Comparison of ENCODE assay signal across 24 cellular contexts in the genomic region with DNA sequence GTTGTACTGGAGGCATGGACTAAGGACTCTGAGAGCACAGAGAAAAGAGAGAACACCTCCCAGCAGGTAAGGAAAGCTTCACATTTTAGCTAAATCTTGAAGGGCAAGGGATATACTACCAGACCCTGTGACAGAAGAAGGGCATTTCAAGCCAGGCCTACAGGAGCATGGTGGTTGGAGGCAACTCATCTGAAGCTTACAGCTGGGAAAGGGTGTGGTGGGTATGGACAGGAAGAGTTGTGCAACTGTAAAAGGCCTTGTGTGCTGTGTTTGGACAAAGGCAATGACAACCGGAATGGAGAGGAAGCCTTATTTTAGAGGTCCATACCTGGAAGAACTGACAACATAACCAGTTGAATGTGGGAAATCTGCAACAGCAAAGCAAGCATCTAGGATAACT. TPM values are rescaled to one million over a fixed set of nuclear protein-coding genes. Genes with fewer than 3 reads are reported as not detected.
DNase-seq lines count a peak whose midpoint lies in the region; ATAC-seq and TF ChIP-seq lines count a peak whose summit lies in the region.
"Had no signal": no experiment of that assay in that cellular context is flagged by ENCODE, and none has a peak within 500 bp of the region (broad histone marks: within the 10 kb centered on the region; RNA-seq: fewer than 3 reads in every experiment).

No MANE protein-coding gene starts in this region.

- ATAC-seq in omental fat pad (ENCODE audit: low FRiP score): no peak
- no peak for ATAC-seq in naive thymus-derived CD8-positive, alpha-beta T cell
- ATAC-seq: activated CD8-positive, alpha-beta T cell treated with anti-CD3 and anti-CD28 coated beads, Interleukin-2, amount 10 ng/mL, durations not matched to agents 7 days and 5 days; effector memory CD8-positive, alpha-beta T cell; SK-N-SH treated with all-trans-retinoic acid at 6 μM for 48 hours; stimulated activated naive B cell treated with anti-CD40 and anti-IgM and Interleukin-4, amounts not matched to agents 10 μg/mL and 1 μg/mL and 100 μg/mL, for 72 hours had no signal

- peak overlapping the region; percentile 15 to 50 for H3K27ac ChIP-seq in liver (ENCODE audit: low read depth in 1 of 2, low read length in 2 of 2)
- H3K27ac ChIP-seq: hepatocyte, parathyroid adenoma had no signal

- H3K4me1 Mint-ChIP-seq in activated T-helper 2 cell treated with anti-CD3 and anti-CD28 coated beads, Interferon-gamma antibody, Interleukin-2, Interleukin-4, amounts not matched to agents 10 μg/mL and 5 μg/mL and 100 μg/mL, durations not matched to agents 14 hours and 24 hours and 36 hours (ENCODE audit: low read depth): no peaks in the 10 kb centered on the region
- H3K4me1 Mint-ChIP-seq in activated T-helper 1 cell treated with anti-CD3 and anti-CD28 coated beads, Interleukin-12 subunit alpha, Interleukin-12 subunit beta, Interleukin-2, Interleukin-4 antibody, amounts not matched to agents 30 ng/mL and 10 ng/mL and 1 ng/mL, durations not matched to agents 14 hours and 24 hours and 36 hours (ENCODE audit: low read depth): no peaks in the 10 kb centered on the region
- H3K4me1 Mint-ChIP-seq in naive thymus-derived CD8-positive, alpha-beta T cell: no peaks in the 10 kb centered on the region

- no peaks in the 10 kb centered on the region for H3K4me1 ChIP-seq in liver (ENCODE audit: control insufficient read depth in 4 of 4, insufficient read depth in 4 of 4, low read length in 3 of 4)
- H3K4me1 ChIP-seq: parathyroid adenoma had no signal

- no peak overlapping the region for H3K4me3 Mint-ChIP-seq in activated T-helper 2 cell treated with anti-CD3 and anti-CD28 coated beads, Interferon-gamma antibody, Interleukin-2, Interleukin-4, amounts not matched to agents 10 μg/mL and 5 μg/mL and 100 μg/mL, durations not matched to agents 14 hours and 24 hours and 36 hours (ENCODE audit: low read depth)
- no peak overlapping the region for H3K4me3 Mint-ChIP-seq in activated T-helper 1 cell treated with anti-CD3 and anti-CD28 coated beads, Interleukin-12 subunit alpha, Interleukin-12 subunit beta, Interleukin-2, Interleukin-4 antibody, amounts not matched to agents 30 ng/mL and 10 ng/mL and 1 ng/mL, durations not matched to agents 14 hours and 24 hours and 36 hours
- H3K4me3 Mint-ChIP-seq in naive thymus-derived CD8-positive, alpha-beta T cell: no peak overlapping the region
- H3K4me3 Mint-ChIP-seq: activated CD8-positive, alpha-beta T cell treated with anti-CD3 and anti-CD28 coated beads, Interleukin-2, amount 10 ng/mL, durations not matched to agents 7 days and 5 days; effector memory CD8-positive, alpha-beta T cell; nephron; stimulated activated naive B cell treated with anti-CD40 and anti-IgM and Interleukin-4, amounts not matched to agents 10 μg/mL and 1 μg/mL and 100 μg/mL, for 72 hours had no signal

- H3K9me3 Mint-ChIP-seq in activated T-helper 2 cell treated with anti-CD3 and anti-CD28 coated beads, Interferon-gamma antibody, Interleukin-2, Interleukin-4, amounts not matched to agents 10 μg/mL and 5 μg/mL and 100 μg/mL, durations not matched to agents 14 hours and 24 hours and 36 hours: no peaks in the 10 kb centered on the region
- H3K9me3 Mint-ChIP-seq in activated T-helper 1 cell treated with anti-CD3 and anti-CD28 coated beads, Interleukin-12 subunit alpha, Interleukin-12 subunit beta, Interleukin-2, Interleukin-4 antibody, amounts not matched to agents 30 ng/mL and 10 ng/mL and 1 ng/mL, durations not matched to agents 14 hours and 24 hours and 36 hours: no peaks in the 10 kb centered on the region
- H3K9me3 Mint-ChIP-seq in naive thymus-derived CD8-positive, alpha-beta T cell: no peaks in the 10 kb centered on the region
- H3K9me3 Mint-ChIP-seq: effector memory CD8-positive, alpha-beta T cell; nephron; stimulated activated naive B cell treated with anti-CD40 and anti-IgM and Interleukin-4, amounts not matched to agents 10 μg/mL and 1 μg/mL and 100 μg/mL, for 72 hours had no signal

- TF ChIP-seq CTCF in AG10803 (conservative IDR thresholded peaks at IDR 0.05; ENCODE audit: low read length) (no peak), NB4 (IDR thresholded peaks at IDR 0.05; ENCODE audit: low read depth, low read length) (no peak), liver (IDR thresholded peaks at IDR 0.05; ENCODE audit: low read depth, low read length, missing input control) (no peak), omental fat pad (IDR thresholded peaks at IDR 0.05) (no peak)

- POLR2A ChIA-PET in naive thymus-derived CD8-positive, alpha-beta T cell (lab: Charles Lee): no interaction called here

- no peak for TF ChIP-seq POLR2A in NB4 (IDR thresholded peaks at IDR 0.05; ENCODE audit: extremely low read depth, insufficient read length)
- TF ChIP-seq POLR2A in erythroblast (IDR thresholded peaks at IDR 0.05; ENCODE audit: low read length): no peak

- H3K9me3 ChIP-seq in liver (ENCODE audit: control insufficient read depth in 4 of 4, low read length in 3 of 4): no peaks in the 10 kb centered on the region

- H3K4me3 ChIP-seq in AG10803 (ENCODE audit: low read length) (no peak overlapping the region), NB4 (ENCODE audit: low read depth, low read length) (no peak overlapping the region), liver (ENCODE audit: low read depth in 1 of 3, low read length in 3 of 3) (no peak overlapping the region)
- H3K4me3 ChIP-seq: hepatocyte had no signal

- H3K27me3 Mint-ChIP-seq in activated T-helper 2 cell treated with anti-CD3 and anti-CD28 coated beads, Interferon-gamma antibody, Interleukin-2, Interleukin-4, amounts not matched to agents 10 μg/mL and 5 μg/mL and 100 μg/mL, durations not matched to agents 14 hours and 24 hours and 36 hours (ENCODE audit: low read depth): no peaks in the 10 kb centered on the region
- H3K27me3 Mint-ChIP-seq in activated T-helper 1 cell treated with anti-CD3 and anti-CD28 coated beads, Interleukin-12 subunit alpha, Interleukin-12 subunit beta, Interleukin-2, Interleukin-4 antibody, amounts not matched to agents 30 ng/mL and 10 ng/mL and 1 ng/mL, durations not matched to agents 14 hours and 24 hours and 36 hours (ENCODE audit: insufficient read depth): no peaks in the 10 kb centered on the region
- no peaks in the 10 kb centered on the region for H3K27me3 Mint-ChIP-seq in naive thymus-derived CD8-positive, alpha-beta T cell
- H3K27me3 Mint-ChIP-seq: stimulated activated naive B cell treated with anti-CD40 and anti-IgM and Interleukin-4, amounts not matched to agents 10 μg/mL and 1 μg/mL and 100 μg/mL, for 72 hours had no signal

- WGBS in liver: 27% methylated on average over 1 of the region's 1 CpG

- peaks cover 21 to 98% (median 91%) of the 10 kb centered on the region in 4 donors for H3K36me3 ChIP-seq in liver (ENCODE audit: control insufficient read depth in 4 of 4, insufficient read depth in 3 of 4, low read depth in 1 of 4, low read length in 3 of 4)

- no peak overlapping the region for H3K9ac ChIP-seq in liver (ENCODE audit: low read depth in 1 of 2, low read length in 2 of 2)
- H3K9ac ChIP-seq: parathyroid adenoma had no signal

- H3K27ac Mint-ChIP-seq in activated T-helper 2 cell treated with anti-CD3 and anti-CD28 coated beads, Interferon-gamma antibody, Interleukin-2, Interleukin-4, amounts not matched to agents 10 μg/mL and 5 μg/mL and 100 μg/mL, durations not matched to agents 14 hours and 24 hours and 36 hours: no peak overlapping the region
- no peak overlapping the region for H3K27ac Mint-ChIP-seq in activated T-helper 1 cell treated with anti-CD3 and anti-CD28 coated beads, Interleukin-12 subunit alpha, Interleukin-12 subunit beta, Interleukin-2, Interleukin-4 antibody, amounts not matched to agents 30 ng/mL and 10 ng/mL and 1 ng/mL, durations not matched to agents 14 hours and 24 hours and 36 hours
- H3K27ac Mint-ChIP-seq in naive thymus-derived CD8-positive, alpha-beta T cell: no peak overlapping the region
- H3K27ac Mint-ChIP-seq: activated CD8-positive, alpha-beta T cell treated with anti-CD3 and anti-CD28 coated beads, Interleukin-2, amount 10 ng/mL, durations not matched to agents 7 days and 5 days; effector memory CD8-positive, alpha-beta T cell; nephron; stimulated activated naive B cell treated with anti-CD40 and anti-IgM and Interleukin-4, amounts not matched to agents 10 μg/mL and 1 μg/mL and 100 μg/mL, for 72 hours had no signal

- intact Hi-C loops in activated T-helper 2 cell treated with anti-CD3 and anti-CD28 coated beads, Interferon-gamma antibody, Interleukin-2, Interleukin-4, amounts not matched to agents 10 μg/mL and 5 μg/mL and 100 μg/mL, durations not matched to agents 14 hours and 24 hours and 36 hours (cut with micrococcal nuclease): no loop called here
- intact Hi-C loops in activated T-helper 1 cell treated with anti-CD3 and anti-CD28 coated beads, Interleukin-12 subunit alpha, Interleukin-12 subunit beta, Interleukin-2, Interleukin-4 antibody, amounts not matched to agents 30 ng/mL and 10 ng/mL and 1 ng/mL, durations not matched to agents 14 hours and 24 hours and 36 hours (cut with micrococcal nuclease): no loop called here

- no peaks in the 10 kb centered on the region for H3K27me3 ChIP-seq in liver (ENCODE audit: control insufficient read depth in 4 of 4, insufficient read depth in 4 of 4, low read length in 3 of 4)
- H3K27me3 ChIP-seq: hepatocyte had no signal

- DNase-seq in AG10803 (ENCODE audit: low read depth) (peak; percentile 25), NB4 (ENCODE audit: low read depth) (peak; percentile 25), erythroblast (lab: John Stamatoyannopoulos, UW) (peak; percentile 42 to 50), omental fat pad (ENCODE audit: low spot score) (no peak)
- DNase-seq in activated T-helper 2 cell treated with anti-CD3 and anti-CD28 coated beads, Interferon-gamma antibody, Interleukin-2, Interleukin-4, amounts not matched to agents 10 μg/mL and 5 μg/mL and 100 μg/mL, durations not matched to agents 14 hours and 24 hours and 36 hours (ENCODE audit: low spot score): no peak
- no peak for DNase-seq in activated T-helper 1 cell treated with anti-CD3 and anti-CD28 coated beads, Interleukin-12 subunit alpha, Interleukin-12 subunit beta, Interleukin-2, Interleukin-4 antibody, amounts not matched to agents 30 ng/mL and 10 ng/mL and 1 ng/mL, durations not matched to agents 14 hours and 24 hours and 36 hours (ENCODE audit: low spot score)
- DNase-seq in naive thymus-derived CD8-positive, alpha-beta T cell: no peak
- DNase-seq: activated CD4-positive, CD25-positive, alpha-beta regulatory T cell; activated CD8-positive, alpha-beta T cell treated with anti-CD3 and anti-CD28 coated beads, Interleukin-2, amount 10 ng/mL, durations not matched to agents 7 days and 5 days; activated naive CD4-positive, alpha-beta T cell treated with anti-CD3 and anti-CD28 coated beads, Interleukin-2, amount 50 U/mL, for 16 hours; activated T-cell treated with anti-CD3 and anti-CD28 coated beads, Interleukin-2, amount 50 U/mL, for 1 hour; aorta; C1 segment of cervical spinal cord; effector memory CD8-positive, alpha-beta T cell; KG1; NCI-H1092 treated with DMSO at 0.1 percent for 48 hours; NCI-H2029 treated with DMSO at 0.1 percent for 48 hours; stimulated activated naive B cell treated with anti-CD40 and anti-IgM and Interleukin-4, amounts not matched to agents 10 μg/mL and 1 μg/mL and 100 μg/mL, for 72 hours; T-helper 9 cell had no signal

- no peaks in the 10 kb centered on the region for H3K36me3 Mint-ChIP-seq in activated T-helper 2 cell treated with anti-CD3 and anti-CD28 coated beads, Interferon-gamma antibody, Interleukin-2, Interleukin-4, amounts not matched to agents 10 μg/mL and 5 μg/mL and 100 μg/mL, durations not matched to agents 14 hours and 24 hours and 36 hours (ENCODE audit: low read depth)
- H3K36me3 Mint-ChIP-seq in activated T-helper 1 cell treated with anti-CD3 and anti-CD28 coated beads, Interleukin-12 subunit alpha, Interleukin-12 subunit beta, Interleukin-2, Interleukin-4 antibody, amounts not matched to agents 30 ng/mL and 10 ng/mL and 1 ng/mL, durations not matched to agents 14 hours and 24 hours and 36 hours (ENCODE audit: low read depth): no peaks in the 10 kb centered on the region
- H3K36me3 Mint-ChIP-seq in naive thymus-derived CD8-positive, alpha-beta T cell: peaks cover 0 to 68% (median 32%) of the 10 kb centered on the region in 3 donors

- TF ChIP-seq RAD21 in liver (IDR thresholded peaks at IDR 0.05): no peak

RNA-seq across cellular contexts. Expression of gene NIPSNAP3B, which starts 31.2 kb away (rescaled TPM):
- total RNA-seq in liver (1 to 10 TPM; 1.3 to 2.1 TPM), omental fat pad (10 to 100 TPM in 3 of 4 donors, 1 to 10 TPM in 1; 7.1 to 16.1 (median 13.0) TPM)
- polyA plus RNA-seq in liver: under 1 TPM; 0.62 to 0.76 TPM
- 0.50 and 0.60 TPM in 2 replicates for total RNA-seq in activated T-helper 2 cell treated with anti-CD3 and anti-CD28 coated beads, Interferon-gamma antibody, Interleukin-2, Interleukin-4, amounts not matched to agents 10 μg/mL and 5 μg/mL and 100 μg/mL, durations not matched to agents 14 hours and 24 hours and 36 hours
- 0.36 and 0.47 TPM in 2 replicates for total RNA-seq in activated T-helper 1 cell treated with anti-CD3 and anti-CD28 coated beads, Interleukin-12 subunit alpha, Interleukin-12 subunit beta, Interleukin-2, Interleukin-4 antibody, amounts not matched to agents 30 ng/mL and 10 ng/mL and 1 ng/mL, durations not matched to agents 14 hours and 24 hours and 36 hours
- 1 to 10 TPM in 1 of 2 experiments, under 1 TPM in 1; 0.69 to 2.1 TPM for total RNA-seq in naive thymus-derived CD8-positive, alpha-beta T cell
- 1 to 10 TPM in 2 of 3 donors, under 1 TPM in 1; 0.64 to 1.7 (median 1.5) TPM for polyA plus RNA-seq in naive thymus-derived CD8-positive, alpha-beta T cell

RNA-seq across cellular contexts. Expression of gene NIPSNAP3A, which starts 47.6 kb away (rescaled TPM):
- total RNA-seq in liver (10 to 100 TPM; 18.7 to 41.2 TPM), omental fat pad (10 to 100 TPM; 22.9 to 39.6 (median 29.6) TPM)
- polyA plus RNA-seq in liver: 10 to 100 TPM; 28.0 to 36.2 TPM
- 10.3 and 10.8 TPM in 2 replicates for total RNA-seq in activated T-helper 2 cell treated with anti-CD3 and anti-CD28 coated beads, Interferon-gamma antibody, Interleukin-2, Interleukin-4, amounts not matched to agents 10 μg/mL and 5 μg/mL and 100 μg/mL, durations not matched to agents 14 hours and 24 hours and 36 hours
- 8.3 and 9.2 TPM in 2 replicates for total RNA-seq in activated T-helper 1 cell treated with anti-CD3 and anti-CD28 coated beads, Interleukin-12 subunit alpha, Interleukin-12 subunit beta, Interleukin-2, Interleukin-4 antibody, amounts not matched to agents 30 ng/mL and 10 ng/mL and 1 ng/mL, durations not matched to agents 14 hours and 24 hours and 36 hours
- total RNA-seq in naive thymus-derived CD8-positive, alpha-beta T cell: 10 to 100 TPM; 11.2 to 12.7 TPM
- polyA plus RNA-seq in naive thymus-derived CD8-positive, alpha-beta T cell: 10 to 100 TPM; 15.6 to 17.8 (median 15.7) TPM

Comparison
In these comparisons a context has a peak if more than half of its experiments do, and no peak if none do; other contexts are left out.
1. DNase-seq: peak in AG10803 (single experiment), NB4 (single experiment) and erythroblast (2 of 2); none in activated T-helper 2 cell treated with anti-CD3 and anti-CD28 coated beads, Interferon-gamma antibody, Interleukin-2, Interleukin-4, amounts not matched to agents 10 μg/mL and 5 μg/mL and 100 μg/mL, durations not matched to agents 14 hours and 24 hours and 36 hours (single experiment), omental fat pad (single experiment), activated T-helper 1 cell treated with anti-CD3 and anti-CD28 coated beads, Interleukin-12 subunit alpha, Interleukin-12 subunit beta, Interleukin-2, Interleukin-4 antibody, amounts not matched to agents 30 ng/mL and 10 ng/mL and 1 ng/mL, durations not matched to agents 14 hours and 24 hours and 36 hours (single experiment) and naive thymus-derived CD8-positive, alpha-beta T cell (0 of 10).